ENCODE assay signal across 1 cellular context in genomic region chr9:132114102-132114707, GRCh38.
TF ChIP-seq lines count a peak whose summit lies in the region.

No MANE protein-coding gene starts in this region.

TF ChIP-seq in WTC11, 78 proteins besides CTCF, POLR2A, EP300 and RAD21 (continued from another document and continues in another):
- TF ChIP-seq ZSCAN18 (CRISPR knock-in tag; IDR thresholded peaks at IDR 0.05) (no peak), CDX4 (CRISPR knock-in tag; IDR thresholded peaks at IDR 0.05; ENCODE audit: borderline replicate concordance) (no peak), ZMAT4 (CRISPR knock-in tag; IDR thresholded peaks at IDR 0.05) (no peak), PRRX2 (CRISPR knock-in tag; IDR thresholded peaks at IDR 0.05) (no peak), FOXP4 (CRISPR knock-in tag; IDR thresholded peaks at IDR 0.05) (peak; percentile 99), GTF2I (CRISPR knock-in tag; conservative IDR thresholded peaks at IDR 0.05) (no peak), FOXJ3 (CRISPR knock-in tag; IDR thresholded peaks at IDR 0.05; ENCODE audit: borderline replicate concordance) (peak; percentile 81; the same call in 1 of the 2 replicates), ERG (CRISPR knock-in tag; IDR thresholded peaks at IDR 0.05) (no peak), ZNF219 (CRISPR knock-in tag; IDR thresholded peaks at IDR 0.05; ENCODE audit: borderline replicate concordance) (peak; percentile 96), JUN (CRISPR knock-in tag; IDR thresholded peaks at IDR 0.05) (peak; percentile 97), ZNF512 (CRISPR knock-in tag; IDR thresholded peaks at IDR 0.05; ENCODE audit: borderline replicate concordance) (peak; percentile 84; the same call in 1 of the 2 replicates), ZNF281 (CRISPR knock-in tag; IDR thresholded peaks at IDR 0.05) (peak; percentile 98), TEAD4 (CRISPR knock-in tag; IDR thresholded peaks at IDR 0.05) (peak; percentile 98), IRF2 (CRISPR knock-in tag; IDR thresholded peaks at IDR 0.05; ENCODE audit: borderline replicate concordance, low read depth) (peak; percentile 86), ETV6 (CRISPR knock-in tag; IDR thresholded peaks at IDR 0.05) (peak; percentile 98), USF2 (CRISPR knock-in tag; IDR thresholded peaks at IDR 0.05) (peak; percentile 22; the same call in 1 of the 2 replicates), HMGA2 (CRISPR knock-in tag; IDR thresholded peaks at IDR 0.05) (no peak), MLX (CRISPR knock-in tag; IDR thresholded peaks at IDR 0.05) (peak; percentile 93; the same call in 1 of the 2 replicates), GABPB1 (CRISPR knock-in tag; IDR thresholded peaks at IDR 0.05) (peak; percentile 77), SMAD3 (CRISPR knock-in tag; IDR thresholded peaks at IDR 0.05; ENCODE audit: borderline replicate concordance) (peak; percentile 99), ATF2 (CRISPR knock-in tag; IDR thresholded peaks at IDR 0.05; ENCODE audit: borderline replicate concordance, low read depth) (peak; percentile 89; the same call in 1 of the 2 replicates), ZNF532 (CRISPR knock-in tag; IDR thresholded peaks at IDR 0.05; ENCODE audit: borderline replicate concordance) (no peak), FOXP1 (CRISPR knock-in tag; IDR thresholded peaks at IDR 0.05; ENCODE audit: borderline replicate concordance) (peak; percentile 99), NR2C2 (CRISPR knock-in tag; IDR thresholded peaks at IDR 0.05) (peak; percentile 81; the same call in 1 of the 2 replicates), ZNF671 (CRISPR knock-in tag; IDR thresholded peaks at IDR 0.05) (no peak), MXD4 (CRISPR knock-in tag; IDR thresholded peaks at IDR 0.05; ENCODE audit: borderline replicate concordance) (no peak), STAT6 (CRISPR knock-in tag; conservative IDR thresholded peaks at IDR 0.05; ENCODE audit: low read depth) (no peak), CREB1 (CRISPR knock-in tag; IDR thresholded peaks at IDR 0.05) (peak; percentile 97), ATF6 (CRISPR knock-in tag; IDR thresholded peaks at IDR 0.05) (0 out of 2 replicates have a peak, but pooled peaks have one; percentile 87)
